13 cellular contexts compared by ENCODE assay signal in the genomic region with DNA sequence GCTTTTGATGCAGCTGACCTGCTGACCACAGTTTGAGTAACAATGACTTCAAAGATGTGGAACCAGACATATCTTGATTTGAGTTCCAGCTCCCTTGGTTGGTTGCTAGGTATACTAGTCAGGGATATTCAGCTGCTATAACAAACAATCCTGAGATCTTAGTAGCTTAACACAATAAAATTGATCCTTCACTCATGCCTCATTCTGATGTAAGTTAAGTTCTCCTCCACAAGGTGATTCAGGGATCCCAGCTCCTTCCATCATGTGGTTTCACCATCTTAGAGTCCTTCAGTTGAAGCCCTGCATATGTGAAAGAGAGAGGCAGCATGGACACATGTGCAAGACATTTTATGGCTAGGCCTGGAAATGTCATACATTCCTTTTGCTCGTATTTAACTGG. TPM values are rescaled to one million over a fixed set of nuclear protein-coding genes. Genes with fewer than 3 reads are reported as not detected.
DNase-seq lines count a peak whose midpoint lies in the region; ATAC-seq lines count a peak whose summit lies in the region.
"Had no signal": no experiment of that assay in that cellular context is flagged by ENCODE, and none has a peak within 500 bp of the region (broad histone marks: within the 10 kb centered on the region; RNA-seq: fewer than 3 reads in every experiment).

No MANE protein-coding gene starts in this region.

- H3K27me3 ChIP-seq in mucosa of rectum (ENCODE audit: control insufficient read depth in 2 of 2, insufficient read depth in 2 of 2, low read length in 2 of 2) = no peaks in the 10 kb centered on the region
- H3K27me3 ChIP-seq: cardiac muscle cell, testis had no signal

- no peaks in the 10 kb centered on the region for H3K9me3 Mint-ChIP-seq in activated CD4-positive, alpha-beta T cell treated with anti-CD3 and anti-CD28 coated beads for 36 hours (ENCODE audit: low read depth)

- intact Hi-C loops in activated CD4-positive, alpha-beta T cell treated with anti-CD3 and anti-CD28 coated beads for 36 hours (cut with DNase I, micrococcal nuclease) = loop anchor here in 1 of 2 experiments (5.0 kb wide), 1 partner anchor 45 kb away; no protein-coding TSS in a partner anchor

- H3K36me3 ChIP-seq in mucosa of rectum (ENCODE audit: control insufficient read depth in 2 of 2, insufficient read depth in 2 of 2, low read length in 2 of 2) = no peaks in the 10 kb centered on the region
- H3K36me3 ChIP-seq: cardiac muscle cell had no signal

- peak overlapping the region; percentile 44 to 46 for H3K27ac ChIP-seq in mucosa of rectum (ENCODE audit: low read depth in 2 of 2, low read length in 2 of 2)
- H3K27ac ChIP-seq: cardiac muscle cell, testis had no signal

- CTCF ChIA-PET in activated CD4-positive, alpha-beta T cell treated with anti-CD3 and anti-CD28 coated beads for 36 hours (lab: Charles Lee) = interaction anchor here (0.5 to 1.4 kb wide), 3 partner anchors 13 to 85 kb away, joined by 3 to 4 read pairs (median 3); no protein-coding TSS in a partner anchor

- H3K4me3 ChIP-seq in mucosa of rectum (ENCODE audit: low read length in 2 of 2) = peak overlapping the region in 1 of 2 donors; percentile 56
- H3K4me3 ChIP-seq: cardiac muscle cell, testis had no signal

- no peak overlapping the region for H3K27ac Mint-ChIP-seq in activated CD4-positive, alpha-beta T cell treated with anti-CD3 and anti-CD28 coated beads for 36 hours

- no peaks in the 10 kb centered on the region for H3K27me3 Mint-ChIP-seq in activated CD4-positive, alpha-beta T cell treated with anti-CD3 and anti-CD28 coated beads for 36 hours

- peaks cover 2 to 6% of the 10 kb centered on the region in 2 donors for H3K4me1 ChIP-seq in mucosa of rectum (ENCODE audit: control insufficient read depth in 2 of 2, insufficient read depth in 2 of 2, low read length in 2 of 2)
- H3K4me1 ChIP-seq: testis had no signal

- POLR2A ChIA-PET in activated CD4-positive, alpha-beta T cell treated with anti-CD3 and anti-CD28 coated beads for 36 hours (lab: Charles Lee) = no interaction called here

- no peak overlapping the region for H3K9ac ChIP-seq in mucosa of rectum (ENCODE audit: low read depth in 1 of 2, low read length in 2 of 2)

- no peaks in the 10 kb centered on the region for H3K9me3 ChIP-seq in mucosa of rectum (ENCODE audit: control insufficient read depth in 2 of 2, low read length in 2 of 2)
- H3K9me3 ChIP-seq: testis had no signal

- H3K36me3 Mint-ChIP-seq in activated CD4-positive, alpha-beta T cell treated with anti-CD3 and anti-CD28 coated beads for 36 hours (ENCODE audit: low read depth) = no peaks in the 10 kb centered on the region

- H3K4me1 Mint-ChIP-seq in activated CD4-positive, alpha-beta T cell treated with anti-CD3 and anti-CD28 coated beads for 36 hours = peaks cover 14% of the 10 kb centered on the region

- ATAC-seq in activated CD4-positive, alpha-beta T cell treated with anti-CD3 and anti-CD28 coated beads for 36 hours = peak; percentile 49
- ATAC-seq in GM21576 (IDR thresholded peaks at IDR 0.05; ENCODE audit: unreplicated experiment) = peak; percentile 23
- peak; percentile 16 for ATAC-seq in HG03520 (IDR thresholded peaks at IDR 0.05; ENCODE audit: unreplicated experiment)
- ATAC-seq in left lobe of liver = no peak

- DNase-seq in activated CD4-positive, alpha-beta T cell treated with anti-CD3 and anti-CD28 coated beads for 36 hours = no peak
- no peak for DNase-seq in activated CD4-positive, alpha-beta T cell treated with anti-CD3 and anti-CD28 coated beads for 48 hours
- no peak for DNase-seq in NK-92 treated with Interleukin-12 subunit alpha and Interleukin-12 subunit beta, amount 100 ng/mL, for 24 hours (lab: John Stamatoyannopoulos, UW)
- DNase-seq in stimulated activated CD4-positive, alpha-beta T cell treated with anti-CD3 and anti-CD28 coated beads, Interleukin-2, amount 100 ng/mL, for 48 hours = no peak
- DNase-seq in left lobe of liver (ENCODE audit: low spot score) = no peak
- DNase-seq: activated CD8-positive, alpha-beta memory T cell treated with anti-CD3 and anti-CD28 coated beads for 24 hours; NCI-H1105 treated with DMSO at 0.1 percent for 48 hours; testis had no signal

- no peak overlapping the region for H3K4me3 Mint-ChIP-seq in activated CD4-positive, alpha-beta T cell treated with anti-CD3 and anti-CD28 coated beads for 36 hours

RNA-seq across cellular contexts. Expression of gene SMIM9, which starts 7.3 kb away (rescaled TPM):
- total RNA-seq in activated CD4-positive, alpha-beta T cell treated with anti-CD3 and anti-CD28 coated beads for 36 hours = not detected
- total RNA-seq in left lobe of liver = not detected
- total RNA-seq: A673, cardiac muscle cell had no signal

RNA-seq across cellular contexts. Expression of gene MPP1, which starts 21.9 kb away (rescaled TPM):
- total RNA-seq in activated CD4-positive, alpha-beta T cell treated with anti-CD3 and anti-CD28 coated beads for 36 hours = 10 to 100 TPM; 24.1 to 27.6 TPM
- total RNA-seq in left lobe of liver = 22.9 TPM

RNA-seq across cellular contexts. Expression of gene F8A1, which starts 59.0 kb away (rescaled TPM):
- total RNA-seq in activated CD4-positive, alpha-beta T cell treated with anti-CD3 and anti-CD28 coated beads for 36 hours = 10 to 100 TPM in 1 of 2 experiments, 1 to 10 TPM in 1; 7.9 to 11.5 TPM
- 17.3 TPM for total RNA-seq in left lobe of liver
